Comparison of ENCODE assay signal across 1 cellular context in the genomic region with DNA sequence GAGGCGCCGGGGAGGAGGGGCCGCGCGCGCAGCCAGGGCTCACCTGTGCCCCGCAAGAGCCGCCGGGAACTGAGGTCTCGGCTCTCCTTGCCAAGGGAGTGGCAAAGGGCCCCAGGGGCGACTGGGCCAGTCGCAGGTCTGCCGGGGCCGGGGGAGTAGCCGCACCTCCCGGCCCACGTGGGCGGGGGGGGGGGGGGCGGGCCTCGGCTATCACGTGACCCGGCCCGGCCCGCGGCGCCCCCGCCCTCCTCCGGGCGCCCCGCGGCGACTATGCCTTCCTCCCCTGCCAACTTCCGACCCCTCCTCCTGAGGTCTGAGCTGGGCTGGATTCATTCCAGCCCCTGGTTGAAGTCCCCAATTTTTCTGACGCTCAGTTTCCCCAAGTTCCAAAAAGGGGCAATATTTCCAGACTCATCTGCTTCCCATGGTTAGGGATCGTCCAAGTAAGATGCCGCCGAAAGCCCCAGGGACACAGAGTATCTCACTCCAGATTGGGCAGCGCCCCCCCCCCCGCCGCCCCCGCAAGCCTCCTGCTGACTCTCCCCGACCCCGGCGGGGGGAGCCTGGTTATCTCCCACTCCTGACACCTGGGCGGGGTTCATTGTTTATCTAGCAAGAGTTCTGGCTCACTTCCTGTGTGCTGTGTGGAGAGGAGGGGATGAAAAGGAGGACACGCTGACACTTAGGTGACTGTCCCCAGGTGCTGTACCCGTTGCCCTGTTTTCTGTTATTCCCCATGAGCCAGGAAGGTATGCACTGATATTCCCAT.
TF ChIP-seq lines count a peak whose summit lies in the region.

A gene with protein sequence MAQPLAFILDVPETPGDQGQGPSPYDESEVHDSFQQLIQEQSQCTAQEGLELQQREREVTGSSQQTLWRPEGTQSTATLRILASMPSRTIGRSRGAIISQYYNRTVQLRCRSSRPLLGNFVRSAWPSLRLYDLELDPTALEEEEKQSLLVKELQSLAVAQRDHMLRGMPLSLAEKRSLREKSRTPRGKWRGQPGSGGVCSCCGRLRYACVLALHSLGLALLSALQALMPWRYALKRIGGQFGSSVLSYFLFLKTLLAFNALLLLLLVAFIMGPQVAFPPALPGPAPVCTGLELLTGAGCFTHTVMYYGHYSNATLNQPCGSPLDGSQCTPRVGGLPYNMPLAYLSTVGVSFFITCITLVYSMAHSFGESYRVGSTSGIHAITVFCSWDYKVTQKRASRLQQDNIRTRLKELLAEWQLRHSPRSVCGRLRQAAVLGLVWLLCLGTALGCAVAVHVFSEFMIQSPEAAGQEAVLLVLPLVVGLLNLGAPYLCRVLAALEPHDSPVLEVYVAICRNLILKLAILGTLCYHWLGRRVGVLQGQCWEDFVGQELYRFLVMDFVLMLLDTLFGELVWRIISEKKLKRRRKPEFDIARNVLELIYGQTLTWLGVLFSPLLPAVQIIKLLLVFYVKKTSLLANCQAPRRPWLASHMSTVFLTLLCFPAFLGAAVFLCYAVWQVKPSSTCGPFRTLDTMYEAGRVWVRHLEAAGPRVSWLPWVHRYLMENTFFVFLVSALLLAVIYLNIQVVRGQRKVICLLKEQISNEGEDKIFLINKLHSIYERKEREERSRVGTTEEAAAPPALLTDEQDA (minus strand): TSS at position 140 of the 769 bp plus-strand sequence. CDS start 1,923 bp downstream, outside the sequence.

TF ChIP-seq in K562, 482 proteins besides CTCF, POLR2A, EP300 and RAD21 (continued from another document):
- TF ChIP-seq, protein P1, sequence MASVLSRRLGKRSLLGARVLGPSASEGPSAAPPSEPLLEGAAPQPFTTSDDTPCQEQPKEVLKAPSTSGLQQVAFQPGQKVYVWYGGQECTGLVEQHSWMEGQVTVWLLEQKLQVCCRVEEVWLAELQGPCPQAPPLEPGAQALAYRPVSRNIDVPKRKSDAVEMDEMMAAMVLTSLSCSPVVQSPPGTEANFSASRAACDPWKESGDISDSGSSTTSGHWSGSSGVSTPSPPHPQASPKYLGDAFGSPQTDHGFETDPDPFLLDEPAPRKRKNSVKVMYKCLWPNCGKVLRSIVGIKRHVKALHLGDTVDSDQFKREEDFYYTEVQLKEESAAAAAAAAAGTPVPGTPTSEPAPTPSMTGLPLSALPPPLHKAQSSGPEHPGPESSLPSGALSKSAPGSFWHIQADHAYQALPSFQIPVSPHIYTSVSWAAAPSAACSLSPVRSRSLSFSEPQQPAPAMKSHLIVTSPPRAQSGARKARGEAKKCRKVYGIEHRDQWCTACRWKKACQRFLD (CRISPR knock-in tag; IDR thresholded peaks at IDR 0.05): peak; percentile 55
- no peak for TF ChIP-seq HDAC3 (IDR thresholded peaks at IDR 0.05; ENCODE audit: borderline replicate concordance, partially characterized antibody)
- TF ChIP-seq SUPT5H (IDR thresholded peaks at IDR 0.05): no peak; the same call in none of the 2 replicates
- TF ChIP-seq MEF2D (tag; conservative IDR thresholded peaks at IDR 0.05; ENCODE audit: low read depth): 0 out of 2 replicates have a peak, but pooled peaks have one; percentile 39
- peak; percentile 92 for TF ChIP-seq RAD51 (IDR thresholded peaks at IDR 0.05; ENCODE audit: borderline replicate concordance, low read depth)
- TF ChIP-seq ZC3H4 (CRISPR knock-in tag; IDR thresholded peaks at IDR 0.05; ENCODE audit: borderline replicate concordance): no peak
- TF ChIP-seq, protein P2, sequence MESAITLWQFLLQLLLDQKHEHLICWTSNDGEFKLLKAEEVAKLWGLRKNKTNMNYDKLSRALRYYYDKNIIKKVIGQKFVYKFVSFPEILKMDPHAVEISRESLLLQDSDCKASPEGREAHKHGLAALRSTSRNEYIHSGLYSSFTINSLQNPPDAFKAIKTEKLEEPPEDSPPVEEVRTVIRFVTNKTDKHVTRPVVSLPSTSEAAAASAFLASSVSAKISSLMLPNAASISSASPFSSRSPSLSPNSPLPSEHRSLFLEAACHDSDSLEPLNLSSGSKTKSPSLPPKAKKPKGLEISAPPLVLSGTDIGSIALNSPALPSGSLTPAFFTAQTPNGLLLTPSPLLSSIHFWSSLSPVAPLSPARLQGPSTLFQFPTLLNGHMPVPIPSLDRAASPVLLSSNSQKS (CRISPR knock-in tag; IDR thresholded peaks at IDR 0.05): no peak
- TF ChIP-seq DACH1 (IDR thresholded peaks at IDR 0.05; ENCODE audit: partially characterized antibody): peak; percentile 57
- TF ChIP-seq NFE2L1 (tag; IDR thresholded peaks at IDR 0.05; ENCODE audit: borderline replicate concordance, low read depth): no peak
- TF ChIP-seq, protein P3, sequence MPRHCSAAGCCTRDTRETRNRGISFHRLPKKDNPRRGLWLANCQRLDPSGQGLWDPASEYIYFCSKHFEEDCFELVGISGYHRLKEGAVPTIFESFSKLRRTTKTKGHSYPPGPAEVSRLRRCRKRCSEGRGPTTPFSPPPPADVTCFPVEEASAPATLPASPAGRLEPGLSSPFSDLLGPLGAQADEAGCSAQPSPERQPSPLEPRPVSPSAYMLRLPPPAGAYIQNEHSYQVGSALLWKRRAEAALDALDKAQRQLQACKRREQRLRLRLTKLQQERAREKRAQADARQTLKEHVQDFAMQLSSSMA (CRISPR knock-in tag; IDR thresholded peaks at IDR 0.05): no peak
- TF ChIP-seq ZBTB1 (CRISPR knock-in tag; IDR thresholded peaks at IDR 0.05; ENCODE audit: borderline replicate concordance, low read depth): 0 out of 2 replicates have a peak, but pooled peaks have one; percentile 10
- TF ChIP-seq, protein P4, sequence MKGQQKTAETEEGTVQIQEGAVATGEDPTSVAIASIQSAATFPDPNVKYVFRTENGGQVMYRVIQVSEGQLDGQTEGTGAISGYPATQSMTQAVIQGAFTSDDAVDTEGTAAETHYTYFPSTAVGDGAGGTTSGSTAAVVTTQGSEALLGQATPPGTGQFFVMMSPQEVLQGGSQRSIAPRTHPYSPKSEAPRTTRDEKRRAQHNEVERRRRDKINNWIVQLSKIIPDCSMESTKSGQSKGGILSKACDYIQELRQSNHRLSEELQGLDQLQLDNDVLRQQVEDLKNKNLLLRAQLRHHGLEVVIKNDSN (CRISPR knock-in tag; IDR thresholded peaks at IDR 0.05): peak; percentile 70
- TF ChIP-seq POLR2G (IDR thresholded peaks at IDR 0.05; ENCODE audit: low read depth, low read length): peak; percentile 86
- TF ChIP-seq, protein P5, sequence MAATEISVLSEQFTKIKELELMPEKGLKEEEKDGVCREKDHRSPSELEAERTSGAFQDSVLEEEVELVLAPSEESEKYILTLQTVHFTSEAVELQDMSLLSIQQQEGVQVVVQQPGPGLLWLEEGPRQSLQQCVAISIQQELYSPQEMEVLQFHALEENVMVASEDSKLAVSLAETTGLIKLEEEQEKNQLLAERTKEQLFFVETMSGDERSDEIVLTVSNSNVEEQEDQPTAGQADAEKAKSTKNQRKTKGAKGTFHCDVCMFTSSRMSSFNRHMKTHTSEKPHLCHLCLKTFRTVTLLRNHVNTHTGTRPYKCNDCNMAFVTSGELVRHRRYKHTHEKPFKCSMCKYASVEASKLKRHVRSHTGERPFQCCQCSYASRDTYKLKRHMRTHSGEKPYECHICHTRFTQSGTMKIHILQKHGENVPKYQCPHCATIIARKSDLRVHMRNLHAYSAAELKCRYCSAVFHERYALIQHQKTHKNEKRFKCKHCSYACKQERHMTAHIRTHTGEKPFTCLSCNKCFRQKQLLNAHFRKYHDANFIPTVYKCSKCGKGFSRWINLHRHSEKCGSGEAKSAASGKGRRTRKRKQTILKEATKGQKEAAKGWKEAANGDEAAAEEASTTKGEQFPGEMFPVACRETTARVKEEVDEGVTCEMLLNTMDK (IDR thresholded peaks at IDR 0.05; ENCODE audit: borderline replicate concordance, insufficient read depth, low read depth, low read length, poor library complexity, severe bottlenecking): no peak
- TF ChIP-seq POLR2AphosphoS5 (IDR thresholded peaks at IDR 0.05; ENCODE audit: control insufficient read depth, insufficient read depth, low read depth, low read length): peak; percentile 91
- TF ChIP-seq, protein P6, sequence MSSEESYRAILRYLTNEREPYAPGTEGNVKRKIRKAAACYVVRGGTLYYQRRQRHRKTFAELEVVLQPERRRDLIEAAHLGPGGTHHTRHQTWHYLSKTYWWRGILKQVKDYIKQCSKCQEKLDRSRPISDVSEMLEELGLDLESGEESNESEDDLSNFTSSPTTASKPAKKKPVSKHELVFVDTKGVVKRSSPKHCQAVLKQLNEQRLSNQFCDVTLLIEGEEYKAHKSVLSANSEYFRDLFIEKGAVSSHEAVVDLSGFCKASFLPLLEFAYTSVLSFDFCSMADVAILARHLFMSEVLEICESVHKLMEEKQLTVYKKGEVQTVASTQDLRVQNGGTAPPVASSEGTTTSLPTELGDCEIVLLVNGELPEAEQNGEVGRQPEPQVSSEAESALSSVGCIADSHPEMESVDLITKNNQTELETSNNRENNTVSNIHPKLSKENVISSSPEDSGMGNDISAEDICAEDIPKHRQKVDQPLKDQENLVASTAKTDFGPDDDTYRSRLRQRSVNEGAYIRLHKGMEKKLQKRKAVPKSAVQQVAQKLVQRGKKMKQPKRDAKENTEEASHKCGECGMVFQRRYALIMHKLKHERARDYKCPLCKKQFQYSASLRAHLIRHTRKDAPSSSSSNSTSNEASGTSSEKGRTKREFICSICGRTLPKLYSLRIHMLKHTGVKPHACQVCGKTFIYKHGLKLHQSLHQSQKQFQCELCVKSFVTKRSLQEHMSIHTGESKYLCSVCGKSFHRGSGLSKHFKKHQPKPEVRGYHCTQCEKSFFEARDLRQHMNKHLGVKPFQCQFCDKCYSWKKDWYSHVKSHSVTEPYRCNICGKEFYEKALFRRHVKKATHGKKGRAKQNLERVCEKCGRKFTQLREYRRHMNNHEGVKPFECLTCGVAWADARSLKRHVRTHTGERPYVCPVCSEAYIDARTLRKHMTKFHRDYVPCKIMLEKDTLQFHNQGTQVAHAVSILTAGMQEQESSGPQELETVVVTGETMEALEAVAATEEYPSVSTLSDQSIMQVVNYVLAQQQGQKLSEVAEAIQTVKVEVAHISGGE (CRISPR knock-in tag; IDR thresholded peaks at IDR 0.05): peak in 1 of 3 experiments; percentile 80; a peak in 2 of 6 replicates
TF ChIP-seq in K562: peak in this region for 155.
